17 cellular contexts compared by ENCODE assay signal in the genomic region with DNA sequence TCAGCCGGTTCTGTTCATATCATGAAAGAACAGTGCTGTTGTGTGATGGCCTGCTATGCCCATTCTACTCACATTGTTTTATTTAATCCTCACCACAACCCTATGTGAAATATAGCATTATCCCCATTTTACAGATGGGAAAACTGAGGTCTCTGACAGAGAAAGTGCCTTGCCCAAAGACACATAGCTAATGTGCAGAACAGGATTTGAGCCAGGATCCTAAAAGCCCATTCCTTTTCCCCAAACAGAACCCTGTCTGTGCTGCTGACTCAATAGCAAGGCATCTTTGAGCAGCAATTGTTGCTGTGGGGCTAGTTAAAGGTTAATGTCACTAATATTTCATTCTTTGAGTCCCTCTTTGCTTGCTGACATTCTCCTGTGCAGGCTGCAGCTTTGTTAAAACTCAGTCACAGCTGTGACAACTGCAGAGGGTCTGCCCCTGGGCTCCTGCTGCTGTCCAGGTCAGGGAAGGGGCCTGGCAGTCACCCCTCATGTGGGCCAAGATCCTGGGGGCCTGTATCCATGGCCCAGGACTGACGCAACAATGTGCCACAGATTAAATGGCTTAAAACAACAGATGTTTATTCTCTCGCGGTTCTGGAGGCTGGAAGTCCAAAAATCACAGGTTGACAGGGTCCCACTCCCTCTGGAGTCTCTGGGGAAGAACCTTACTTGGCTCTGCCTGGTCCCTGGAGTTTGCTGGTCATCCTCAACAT.
"Had no signal": no experiment of that assay in that cellular context is flagged by ENCODE, and none has a peak within 500 bp of the region (broad histone marks: within the 10 kb centered on the region; RNA-seq: fewer than 3 reads in every experiment).

No MANE protein-coding gene starts in this region.

- H3K27ac ChIP-seq: ascending aorta, epithelial cell of prostate, gastroesophageal sphincter, left lung, VCaP had no signal

- H3K9me3 ChIP-seq: ascending aorta, gastroesophageal sphincter, left lung, mucosa of descending colon had no signal

- H3K4me3 ChIP-seq: ascending aorta, gastroesophageal sphincter, left lung, mucosa of descending colon had no signal

- ATAC-seq: activated CD8-positive, alpha-beta memory T cell treated with anti-CD3 and anti-CD28 coated beads, Interleukin-2, amount 10 ng/mL, durations not matched to agents 7 days and 5 days; effector memory CD8-positive, alpha-beta T cell; gastroesophageal sphincter; left lung; mucosa of descending colon; naive thymus-derived CD4-positive, alpha-beta T cell; right cardiac atrium had no signal

- H3K36me3 ChIP-seq: ascending aorta, gastroesophageal sphincter, left lung had no signal

- H3K4me1 ChIP-seq: ascending aorta, left lung had no signal

- DNase-seq: activated CD4-positive, alpha-beta T cell treated with anti-CD3 and anti-CD28 coated beads, Interleukin-2, amount 50 U/mL, for 48 hours; activated CD8-positive, alpha-beta memory T cell treated with anti-CD3 and anti-CD28 coated beads, Interleukin-2, amount 10 ng/mL, durations not matched to agents 7 days and 5 days; activated naive CD4-positive, alpha-beta T cell treated with anti-CD3 and anti-CD28 coated beads, Interleukin-2, amount 10 ng/mL, durations not matched to agents 7 days and 5 days; activated T-cell treated with anti-CD3 and anti-CD28 coated beads, Interleukin-2, amount 50 U/mL, for 1 hour; dermis blood vessel endothelial cell; effector memory CD8-positive, alpha-beta T cell; left lung; mammary epithelial cell; mucosa of descending colon; naive thymus-derived CD4-positive, alpha-beta T cell; nucleus accumbens; right cardiac atrium had no signal

- H3K27me3 ChIP-seq: ascending aorta, gastroesophageal sphincter, left lung had no signal

- FAIRE-seq: islet of Langerhans had no signal
